In genomic region chr17:42673266-42673884, GRCh38 we compare ENCODE assay signal across 14 cellular contexts. TPM values are rescaled to one million over a fixed set of nuclear protein-coding genes. Genes with fewer than 3 reads are reported as not detected.
DNase-seq lines count a peak whose midpoint lies in the region; ATAC-seq and TF ChIP-seq lines count a peak whose summit lies in the region.
"Had no signal": no experiment of that assay in that cellular context is flagged by ENCODE, and none has a peak within 500 bp of the region (broad histone marks: within the 10 kb centered on the region; RNA-seq: fewer than 3 reads in every experiment).

No MANE protein-coding gene starts in this region.

- ATAC-seq in right cardiac atrium: no peak
- ATAC-seq in HG02840 (IDR thresholded peaks at IDR 0.05; ENCODE audit: low FRiP score, unreplicated experiment): no peak
- no peak for ATAC-seq in naive thymus-derived CD4-positive, alpha-beta T cell

- DNase-seq in RWPE1 (ENCODE audit: low spot score) (no peak), right cardiac atrium (peak in 2 of 3 donors; percentile 74 to 79), GM19240 (ENCODE audit: insufficient read length, low spot score) (no peak), NCI-H2081 treated with DMSO at 0.1 percent for 48 hours (lab: John Stamatoyannopoulos, UW) (no peak)
- no peak for DNase-seq in naive thymus-derived CD4-positive, alpha-beta T cell
- DNase-seq: activated gamma-delta T cell treated with Interleukin-2 at 50 U/mL for 16 hours, GOT3, NCI-H2081, T-helper 1 cell had no signal

- H3K36me3 ChIP-seq in DOHH2 (ENCODE audit: control insufficient read depth, low read length): no peaks in the 10 kb centered on the region
- H3K36me3 ChIP-seq in skeletal muscle satellite cell (ENCODE audit: insufficient read depth, low read length): peaks cover 40% of the 10 kb centered on the region
- H3K36me3 ChIP-seq in naive thymus-derived CD4-positive, alpha-beta T cell (ENCODE audit: control insufficient read depth in 2 of 3, insufficient read depth in 3 of 3, low read length in 3 of 3): no peaks in the 10 kb centered on the region

- TF ChIP-seq CTCF in DOHH2 (IDR thresholded peaks at IDR 0.05; ENCODE audit: low read depth, low read length, poor library complexity, severe bottlenecking): no peak
- TF ChIP-seq CTCF in RWPE1 (conservative IDR thresholded peaks at IDR 0.05; ENCODE audit: low read depth): no peak

- H3K4me3 ChIP-seq in DOHH2 (ENCODE audit: low read length) (no peak overlapping the region), right cardiac atrium (ENCODE audit: low read length) (peak overlapping the region; percentile 47), skeletal muscle satellite cell (ENCODE audit: low read length) (no peak overlapping the region)
- H3K4me3 ChIP-seq in naive thymus-derived CD4-positive, alpha-beta T cell (ENCODE audit: low read length): no peak overlapping the region

- no peaks in the 10 kb centered on the region for H3K79me2 ChIP-seq in DOHH2 (ENCODE audit: control insufficient read depth, low read length)

- H3K4me1 Mint-ChIP-seq in naive thymus-derived CD4-positive, alpha-beta T cell: peaks cover 7 to 45% (median 33%) of the 10 kb centered on the region in 7 donors

- intact Hi-C loops in right cardiac atrium (cut with DNase I): loop anchor here in 1 of 4 donors (10.0 kb wide), 1 partner anchor 69 kb away; the partner anchor contains the start of genes RETREG3 and TUBG1
- intact Hi-C loops in naive thymus-derived CD4-positive, alpha-beta T cell (cut with micrococcal nuclease): loop anchor here in 1 of 2 donors (10.0 kb wide), 1 partner anchor 359 kb away; no protein-coding TSS in a partner anchor

- CTCF ChIA-PET in RWPE1 (lab: Yijun Ruan, JAX): interaction anchor here (0.8 to 5.7 kb wide), 5 partner anchors 10 to 95 kb away, joined by 3 to 22 read pairs (median 8); no protein-coding TSS in a partner anchor
- CTCF ChIA-PET in naive thymus-derived CD4-positive, alpha-beta T cell (lab: Charles Lee): no interaction called here

- no peak overlapping the region for H3K4me3 Mint-ChIP-seq in naive thymus-derived CD4-positive, alpha-beta T cell
- H3K4me3 Mint-ChIP-seq: dendritic cell treated with granulocyte-macrophage colony-stimulating factor and Interleukin-4, amounts not matched to agents 40 ng/mL and 50 ng/mL, for 4 days had no signal

- H3K27me3 ChIP-seq in DOHH2 (ENCODE audit: control insufficient read depth, low read length) (peaks cover 68% of the 10 kb centered on the region), right cardiac atrium (ENCODE audit: control insufficient read depth, insufficient read depth) (no peaks in the 10 kb centered on the region), skeletal muscle satellite cell (ENCODE audit: control insufficient read depth, insufficient read depth, low read length) (no peaks in the 10 kb centered on the region)
- peaks cover 0 to 36% of the 10 kb centered on the region in 2 donors for H3K27me3 ChIP-seq in naive thymus-derived CD4-positive, alpha-beta T cell (ENCODE audit: control insufficient read depth in 2 of 2, insufficient read depth in 2 of 2, low read length in 2 of 2)

- H3K9me3 ChIP-seq in DOHH2 (ENCODE audit: control insufficient read depth, insufficient read depth, low read length) (no peaks in the 10 kb centered on the region), right cardiac atrium (ENCODE audit: control insufficient read depth, low read length) (no peaks in the 10 kb centered on the region), skeletal muscle satellite cell (replicated peaks; ENCODE audit: low read length) (no peaks in the 10 kb centered on the region)
- H3K9me3 ChIP-seq in naive thymus-derived CD4-positive, alpha-beta T cell (ENCODE audit: control insufficient read depth in 2 of 3, low read length in 3 of 3): no peaks in the 10 kb centered on the region

- peaks cover 24 to 70% (median 30%) of the 10 kb centered on the region in 5 donors for H3K27me3 Mint-ChIP-seq in naive thymus-derived CD4-positive, alpha-beta T cell

- H3K4me2 ChIP-seq in DOHH2 (ENCODE audit: low read length) (peak overlapping the region; percentile 96), skeletal muscle satellite cell (ENCODE audit: low read length) (peak overlapping the region; percentile 99)

- peak overlapping the region; percentile 18 for H3K9ac ChIP-seq in skeletal muscle satellite cell (ENCODE audit: low read depth, low read length)

- H3K27ac Mint-ChIP-seq in naive thymus-derived CD4-positive, alpha-beta T cell: no peak overlapping the region

- no peaks in the 10 kb centered on the region for H3K9me3 Mint-ChIP-seq in naive thymus-derived CD4-positive, alpha-beta T cell
- H3K9me3 Mint-ChIP-seq: dendritic cell treated with granulocyte-macrophage colony-stimulating factor and Interleukin-4, amounts not matched to agents 40 ng/mL and 50 ng/mL, for 4 days had no signal

- no peaks in the 10 kb centered on the region for H3K36me3 Mint-ChIP-seq in naive thymus-derived CD4-positive, alpha-beta T cell
- H3K36me3 Mint-ChIP-seq: CD8-positive, alpha-beta memory T cell had no signal

- peaks cover 55% of the 10 kb centered on the region for H3K4me1 ChIP-seq in DOHH2 (ENCODE audit: control insufficient read depth, low read length)
- H3K4me1 ChIP-seq in right cardiac atrium (ENCODE audit: control insufficient read depth, insufficient read depth, low read length): peaks cover 4% of the 10 kb centered on the region
- peaks cover 37% of the 10 kb centered on the region for H3K4me1 ChIP-seq in skeletal muscle satellite cell (ENCODE audit: control insufficient read depth, insufficient read depth, low read length)
- peaks cover 18 to 42% of the 10 kb centered on the region in 2 donors for H3K4me1 ChIP-seq in naive thymus-derived CD4-positive, alpha-beta T cell (ENCODE audit: control insufficient read depth in 2 of 2, insufficient read depth in 2 of 2, low read length in 2 of 2)

- H3K27ac ChIP-seq in DOHH2 (ENCODE audit: low read depth, low read length) (no peak overlapping the region), RWPE1 (peak overlapping the region; percentile 99), right cardiac atrium (ENCODE audit: low read length) (no peak overlapping the region)
- H3K27ac ChIP-seq in naive thymus-derived CD4-positive, alpha-beta T cell (ENCODE audit: low read depth, low read length): no peak overlapping the region

- 58% methylated on average over 30 of the region's 30 CpGs for WGBS in right cardiac atrium

- no peaks in the 10 kb centered on the region for H3K9me2 ChIP-seq in DOHH2 (replicated peaks; ENCODE audit: control insufficient read depth, low read length)

- H4K20me1 ChIP-seq in DOHH2 (ENCODE audit: control insufficient read depth, insufficient read depth, low read depth, low read length): no peaks in the 10 kb centered on the region

- H3F3A ChIP-seq in DOHH2 (ENCODE audit: control insufficient read depth, insufficient read depth): 0 out of 2 replicates have a peak, but pooled peaks cover 5% of the 10 kb centered on the region

- POLR2A ChIA-PET in RWPE1 (lab: Yijun Ruan, JAX; ENCODE audit: low non-redundant PET): no interaction called here
- POLR2A ChIA-PET in naive thymus-derived CD4-positive, alpha-beta T cell (lab: Charles Lee): no interaction called here

RNA-seq across cellular contexts. Expression of gene PLEKHH3, which starts 3.4 kb away (rescaled TPM):
- 10 to 100 TPM; 14.4 to 30.8 (median 23.9) TPM for total RNA-seq in right cardiac atrium
- 23.0 TPM for polyA plus RNA-seq in right cardiac atrium
- 10.9 and 12.9 TPM in 2 replicates for total RNA-seq in skeletal muscle satellite cell (2012; rRNA removed)
- total RNA-seq in naive thymus-derived CD4-positive, alpha-beta T cell: 1 to 10 TPM in 2 of 5 experiments, under 1 TPM in 1, not detected in 2; 0.89 to 1.6 (median 1.1) TPM
- not detected for polyA plus RNA-seq in naive thymus-derived CD4-positive, alpha-beta T cell
- polyA plus RNA-seq: CD8-positive, alpha-beta memory T cell had no signal

RNA-seq across cellular contexts. Expression of gene CCR10, which starts 8.3 kb away (rescaled TPM):
- 1 to 10 TPM; 1.8 to 2.9 (median 2.5) TPM for total RNA-seq in right cardiac atrium
- 2.6 TPM for polyA plus RNA-seq in right cardiac atrium
- total RNA-seq in skeletal muscle satellite cell (2012; rRNA removed): 5.0 and 5.6 TPM in 2 replicates
- total RNA-seq in naive thymus-derived CD4-positive, alpha-beta T cell: 1 to 10 TPM in 2 of 5 experiments, under 1 TPM in 3; 0.56 to 1.7 (median 0.67) TPM
- under 1 TPM; 0.22 to 0.44 TPM for polyA plus RNA-seq in naive thymus-derived CD4-positive, alpha-beta T cell

RNA-seq across cellular contexts. Expression of gene CNTNAP1, which starts 9.0 kb away (rescaled TPM):
- total RNA-seq in right cardiac atrium: 1 to 10 TPM; 4.6 to 9.9 (median 7.1) TPM
- polyA plus RNA-seq in right cardiac atrium: 4.6 TPM
- 20.3 and 20.5 TPM in 2 replicates for total RNA-seq in skeletal muscle satellite cell (2012; rRNA removed)
- 1 to 10 TPM in 4 of 5 experiments, under 1 TPM in 1; 0.92 to 2.4 (median 2.1) TPM for total RNA-seq in naive thymus-derived CD4-positive, alpha-beta T cell
- under 1 TPM; 0.04 to 0.86 TPM for polyA plus RNA-seq in naive thymus-derived CD4-positive, alpha-beta T cell

RNA-seq across cellular contexts. Expression of gene TUBG2, which starts 14.3 kb away (rescaled TPM):
- total RNA-seq in right cardiac atrium: 10 to 100 TPM; 11.6 to 21.3 (median 18.4) TPM
- polyA plus RNA-seq in right cardiac atrium: 19.8 TPM
- total RNA-seq in skeletal muscle satellite cell (2012; rRNA removed): 13.3 and 14.4 TPM in 2 replicates
- 10 to 100 TPM in 4 of 5 experiments, 1 to 10 TPM in 1; 9.0 to 20.3 (median 15.3) TPM for total RNA-seq in naive thymus-derived CD4-positive, alpha-beta T cell
- 1 to 10 TPM; 4.9 to 8.7 TPM for polyA plus RNA-seq in naive thymus-derived CD4-positive, alpha-beta T cell

Comparison
In these comparisons a context has a peak if more than half of its experiments do, and no peak if none do; other contexts are left out.
1. DNase-seq: peak in right cardiac atrium (2 of 3); none in RWPE1 (single experiment), GM19240 (single experiment), naive thymus-derived CD4-positive, alpha-beta T cell (0 of 9) and NCI-H2081 treated with DMSO at 0.1 percent for 48 hours (single experiment).
2. RNA of gene PLEKHH3, which starts 3.4 kb away (total RNA-seq): 14.4 to 30.8 TPM in right cardiac atrium; 0.89 to 1.6 TPM in naive thymus-derived CD4-positive, alpha-beta T cell; every median in the first group is over 4 times any median in the second.